ENCODE assay signal across 8 cellular contexts in genomic region chr6:2244261-2245102, GRCh38. TPM values are rescaled to one million over a fixed set of nuclear protein-coding genes. Genes with fewer than 3 reads are reported as not detected.
DNase-seq lines count a peak whose midpoint lies in the region; ATAC-seq and TF ChIP-seq lines count a peak whose summit lies in the region.

No MANE protein-coding gene starts in this region.

- H2AK9ac ChIP-seq in IMR-90 (replicated peaks; ENCODE audit: low read depth, low read length, poor library complexity): peak overlapping the region; percentile 76

- H2BK5ac ChIP-seq in IMR-90 (ENCODE audit: low read depth, low read length, poor library complexity, severe bottlenecking): no peak overlapping the region

- ATAC-seq in IMR-90 (ENCODE audit: low read depth): no peak
- ATAC-seq in left colon: peak; percentile 37

- intact Hi-C loops in IMR-90 (cut with micrococcal nuclease) (loop anchor here (2.0 to 5.0 kb wide), 2 partner anchors 108 to 642 kb away; no protein-coding TSS in a partner anchor), adrenal gland (cut with DNase I) (no loop called here), left colon (cut with DNase I, micrococcal nuclease) (no loop called here), thyroid gland (cut with DNase I) (loop anchor here (5.0 kb wide), 1 partner anchor 637 kb away; the partner anchor contains the start of gene FOXC1)

- H3K14ac ChIP-seq in IMR-90 (replicated peaks; ENCODE audit: low read depth, low read length): peak overlapping the region; percentile 58; the same call in 1 of the 2 replicates

- peak overlapping the region; percentile 99 for H3K4me2 ChIP-seq in IMR-90 (ENCODE audit: low read depth, low read length)

- H3K36me3 ChIP-seq in IMR-90 (ENCODE audit: control insufficient read depth, insufficient read depth, low read length): peaks cover 5% of the 10 kb centered on the region; the same call in 1 of the 2 replicates
- peaks cover 0 to 9% of the 10 kb centered on the region in 2 donors for H3K36me3 ChIP-seq in adrenal gland (replicated peaks in 1 of 2)
- H3K36me3 ChIP-seq in thyroid gland: no peaks in the 10 kb centered on the region

- CTCF ChIA-PET in IMR-90 (lab: Yijun Ruan, JAX): no interaction called here

- TF ChIP-seq POLR2A in IMR-90 (IDR thresholded peaks at IDR 0.05; ENCODE audit: low read depth, low read length) (no peak), adrenal gland (IDR thresholded peaks at IDR 0.05) (no peak), thyroid gland (IDR thresholded peaks at IDR 0.05) (no peak)

- no peak overlapping the region; the same call in 1 of the 2 replicates for H3K18ac ChIP-seq in IMR-90 (ENCODE audit: low read depth, low read length)

- H3K9me3 ChIP-seq in IMR-90 (ENCODE audit: control insufficient read depth, insufficient read depth, low read length) (no peaks in the 10 kb centered on the region), adrenal gland (replicated peaks in 1 of 3) (no peaks in the 10 kb centered on the region), thyroid gland (no peaks in the 10 kb centered on the region)

- DNase-seq in DMS53 (lab: John Stamatoyannopoulos, UW) (peak; percentile 77), DMS53 treated with DMSO at 0.1 percent for 48 hours (lab: John Stamatoyannopoulos, UW; ENCODE audit: unreplicated experiment) (no peak), IMR-90 (no peak), adrenal gland (no peak), left colon (peak in 1 of 2 donors; percentile 39), thyroid gland (peak; percentile 37 to 44), AG08395 (ENCODE audit: low spot score) (no peak)
- no peak for DNase-seq in stimulated activated CD4-positive, alpha-beta T cell treated with anti-CD3 and anti-CD28 coated beads, Interleukin-2, amount 100 ng/mL, for 24 hours

- peak overlapping the region; percentile 47 for H2AK5ac ChIP-seq in IMR-90 (ENCODE audit: low read depth, low read length)

- no peaks in the 10 kb centered on the region for H3K27me3 ChIP-seq in IMR-90 (ENCODE audit: control insufficient read depth, insufficient read depth, low read length)
- H3K27me3 ChIP-seq in adrenal gland: no peaks in the 10 kb centered on the region
- H3K27me3 ChIP-seq in thyroid gland: no peaks in the 10 kb centered on the region

- H2BK20ac ChIP-seq in IMR-90 (ENCODE audit: low read depth, low read length): no peak overlapping the region

- peak overlapping the region; percentile 98 for H2AFZ ChIP-seq in IMR-90 (replicated peaks; ENCODE audit: low read length, poor library complexity)

- no peak overlapping the region for H2BK120ac ChIP-seq in IMR-90 (ENCODE audit: low read depth, low read length)

- peak overlapping the region; percentile 34; the same call in 1 of the 2 replicates for H3K4ac ChIP-seq in IMR-90 (ENCODE audit: low read depth, low read length)

- peak overlapping the region; percentile 71 for H3K9ac ChIP-seq in IMR-90 (ENCODE audit: low read depth, low read length)

- peak overlapping the region; percentile 89 for H3K23ac ChIP-seq in IMR-90 (ENCODE audit: low read depth, low read length)

- H3K4me3 ChIP-seq in IMR-90 (ENCODE audit: insufficient read depth, low read depth, low read length): peak overlapping the region; percentile 88
- peak overlapping the region; percentile 49 to 86 (median 77) for H3K4me3 ChIP-seq in adrenal gland
- peak overlapping the region; percentile 33 to 81 (median 48) for H3K4me3 ChIP-seq in thyroid gland (replicated peaks in 1 of 3)

- POLR2A ChIA-PET in IMR-90 (lab: Charles Lee; ENCODE audit: unreplicated experiment): no interaction called here

- no peak overlapping the region; the same call in 1 of the 2 replicates for H3K27ac ChIP-seq in IMR-90 (ENCODE audit: insufficient read depth, low read length)
- peak overlapping the region in 1 of 5 donors; percentile 87 for H3K27ac ChIP-seq in adrenal gland
- H3K27ac ChIP-seq in thyroid gland: peak overlapping the region in 1 of 3 donors; percentile 53

- peaks cover 27 to 32% of the 10 kb centered on the region in 2 experiments for H3K79me1 ChIP-seq in IMR-90 (ENCODE audit: low read depth in 1 of 2, low read length in 2 of 2)

- H2BK15ac ChIP-seq in IMR-90 (ENCODE audit: low read depth, low read length): no peak overlapping the region

- H4K5ac ChIP-seq in IMR-90 (ENCODE audit: low read depth, low read length): no peak overlapping the region

- no TSS peak for BruUV-seq in IMR-90 (replicated peaks; lab: Mats Ljungman, UMichigan)

- H4K8ac ChIP-seq in IMR-90 (ENCODE audit: low read depth in 2 of 2, low read length in 2 of 2): peak overlapping the region; percentile 1 to 44; a peak in 2 of 4 replicates

- H3K4me1 ChIP-seq in IMR-90 (ENCODE audit: control insufficient read depth, insufficient read depth, low read length) (peaks cover 5% of the 10 kb centered on the region), adrenal gland (replicated peaks in 1 of 2) (peaks cover 0 to 6% of the 10 kb centered on the region in 2 donors), thyroid gland (peaks cover 5 to 11% of the 10 kb centered on the region in 2 donors)

- H4K20me1 ChIP-seq in IMR-90 (ENCODE audit: insufficient read depth, low read length): no peaks in the 10 kb centered on the region

- in situ Hi-C loops in IMR-90 (cut with MboI; ENCODE audit: low sequenced_read_pairs): no loop called here

- 0 out of 2 replicates have a peak, but pooled peaks cover 3% of the 10 kb centered on the region for H3K9me1 ChIP-seq in IMR-90 (ENCODE audit: insufficient read depth, low read length)

- dilution Hi-C loops in IMR-90 (cut with HindIII; ENCODE audit: low sequenced_read_pairs, unreplicated experiment): no loop called here

- 53% methylated on average over 11 of the region's 32 CpGs; no CpG with 5 or more reads in 1 of the 2 experiments for WGBS in IMR-90 (ENCODE audit: extremely low coverage in 2 of 2, insufficient read length in 1 of 2), 2 experiments
- WGBS in adrenal gland, 4 donors: 28 to 30% (median 30%) methylated on average over 32 of the region's 32 CpGs
- 19 to 28% methylated on average over 26 to 30 of the region's 32 CpGs for WGBS in thyroid gland, 2 donors

- no peak overlapping the region for H4K91ac ChIP-seq in IMR-90 (ENCODE audit: insufficient read depth, low read depth, low read length)

- TF ChIP-seq RAD21 in IMR-90 (IDR thresholded peaks at IDR 0.05; ENCODE audit: low read length): no peak

- H3K56ac ChIP-seq in IMR-90 (ENCODE audit: extremely low read depth, insufficient read depth, low read length): no peak overlapping the region

- TF ChIP-seq CTCF in IMR-90 (conservative IDR thresholded peaks at IDR 0.05; ENCODE audit: low read depth, low read length) (no peak), adrenal gland (IDR thresholded peaks at IDR 0.05) (no peak), thyroid gland (IDR thresholded peaks at IDR 0.05) (no peak)

TF ChIP-seq in IMR-90, 13 proteins besides CTCF, POLR2A, EP300 and RAD21:
- no peak for TF ChIP-seq BHLHE40 (IDR thresholded peaks at IDR 0.05; ENCODE audit: low read depth, low read length)
- no peak for TF ChIP-seq SMC3 (IDR thresholded peaks at IDR 0.05; ENCODE audit: low read depth, low read length)
- no peak for TF ChIP-seq MXI1 (IDR thresholded peaks at IDR 0.05; ENCODE audit: borderline replicate concordance, low read depth, low read length)
- TF ChIP-seq CHD1 (IDR thresholded peaks at IDR 0.05; ENCODE audit: low read depth, low read length): no peak
- no peak for TF ChIP-seq USF2 (IDR thresholded peaks at IDR 0.05; ENCODE audit: low read depth, low read length)
- no peak for TF ChIP-seq RCOR1 (IDR thresholded peaks at IDR 0.05; ENCODE audit: insufficient replicate concordance, low read length)
- TF ChIP-seq NFE2L2 (IDR thresholded peaks at IDR 0.05; ENCODE audit: low read depth, low read length): no peak
- no peak for TF ChIP-seq ELK1 (IDR thresholded peaks at IDR 0.05; ENCODE audit: borderline replicate concordance, low read depth, low read length)
- no peak for TF ChIP-seq MAFK (IDR thresholded peaks at IDR 0.05; ENCODE audit: low read depth, low read length)
- TF ChIP-seq FOS (IDR thresholded peaks at IDR 0.05; ENCODE audit: low read depth, low read length): no peak
- no peak for TF ChIP-seq CEBPB (IDR thresholded peaks at IDR 0.05; ENCODE audit: low read depth, low read length)
- TF ChIP-seq MAZ (IDR thresholded peaks at IDR 0.05; ENCODE audit: borderline replicate concordance, low read depth, low read length): no peak
- TF ChIP-seq RFX5 (IDR thresholded peaks at IDR 0.05; ENCODE audit: low read depth, low read length): no peak

RNA-seq across cellular contexts. Expression of gene GMDS, which starts 0.9 kb away (rescaled TPM):
- 7.3 and 9.4 TPM in 2 replicates for total RNA-seq in IMR-90 (2012; rRNA removed)
- 15.0 and 21.9 TPM in 2 replicates for polyA plus RNA-seq in IMR-90 (2012; rRNA removed)
- 19.5 and 21.7 TPM in 2 replicates for polyA plus RNA-seq in IMR-90 (2012; cell fraction: cytosol; rRNA removed)
- polyA plus RNA-seq in IMR-90 (2012; cell fraction: nucleus; rRNA removed; ENCODE audit: low replicate concordance): 7.8 and 10.9 TPM in 2 replicates
- total RNA-seq in adrenal gland: 10 to 100 TPM in 6 of 8 donors, 1 to 10 TPM in 2; 8.5 to 21.8 (median 11.6) TPM
- 10 to 100 TPM; 18.3 to 39.2 (median 23.2) TPM for polyA plus RNA-seq in adrenal gland
- 100 to 1,000 TPM; 148 to 229 TPM for total RNA-seq in left colon
- total RNA-seq in thyroid gland: 10 to 100 TPM in 3 of 4 donors, 1 to 10 TPM in 1; 9.5 to 32.8 (median 22.4) TPM

Comparison
In these comparisons a context has a peak if more than half of its experiments do, and no peak if none do; other contexts are left out.
1. DNase-seq: peak in DMS53 (single experiment) and thyroid gland (2 of 2); none in DMS53 treated with DMSO at 0.1 percent for 48 hours (single experiment), IMR-90 (single experiment), adrenal gland (0 of 7), stimulated activated CD4-positive, alpha-beta T cell treated with anti-CD3 and anti-CD28 coated beads, Interleukin-2, amount 100 ng/mL, for 24 hours (0 of 2) and AG08395 (single experiment).
2. RNA of gene GMDS, which starts 0.9 kb away (total RNA-seq): 148 to 229 TPM in left colon; 9.5 to 32.8 TPM in thyroid gland, 8.5 to 21.8 TPM in adrenal gland and 7.3 to 9.4 TPM in IMR-90; every median in the first group is over 4 times any median in the second.
3. intact Hi-C loops: an anchor here in IMR-90 (2.0 to 5.0 kb wide) and thyroid gland (5.0 kb wide); none called in adrenal gland and left colon.
4. Peak in every context shown above with its lines, with median percentiles within 50 percentile points of each other: H3K4me3 ChIP-seq.